In the genomic region with DNA sequence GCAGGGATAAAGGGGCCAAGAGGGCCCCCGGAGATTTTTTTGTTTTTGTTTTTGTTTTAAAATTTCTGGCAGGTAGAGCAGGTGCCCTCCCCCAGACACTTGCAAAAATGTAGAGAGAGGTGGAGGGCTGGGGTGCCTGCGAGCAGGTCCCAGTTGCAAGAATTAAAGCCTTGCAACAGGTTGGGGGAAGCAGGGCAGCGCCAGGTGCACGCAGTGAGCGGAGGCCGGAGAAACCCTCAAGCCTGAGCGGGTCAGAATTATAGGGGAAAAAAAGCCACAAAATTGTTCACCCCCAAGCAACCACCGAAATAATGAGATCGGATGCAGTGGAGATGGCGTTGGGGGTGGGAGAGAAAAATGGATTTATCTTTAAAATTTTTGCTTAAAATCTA, we compare ENCODE assay signal across 1 cellular context.
TF ChIP-seq lines count a peak whose summit lies in the region.

No MANE protein-coding gene starts in this region.

TF ChIP-seq in HCT116, 20 proteins besides CTCF, POLR2A, EP300 and RAD21 (continued from another document):
- no peak for TF ChIP-seq SRF (IDR thresholded peaks at IDR 0.05; ENCODE audit: low read depth)
- no peak for TF ChIP-seq CBX3 (IDR thresholded peaks at IDR 0.05; ENCODE audit: low read depth)
- no peak for TF ChIP-seq ELF1 (IDR thresholded peaks at IDR 0.05; ENCODE audit: borderline replicate concordance, low read depth)
